Comparison of ENCODE assay signal across 9 cellular contexts in genomic region chr4:75848191-75848760, GRCh38. TPM values are rescaled to one million over a fixed set of nuclear protein-coding genes. Genes with fewer than 3 reads are reported as not detected.
DNase-seq lines count a peak whose midpoint lies in the region; ATAC-seq and TF ChIP-seq lines count a peak whose summit lies in the region.
"Not testable (repeated sequence)": the region's sequence is repeated elsewhere in the genome, so short reads cannot be mapped to it uniquely, and the experiment has no call there.
"Had no signal": no experiment of that assay in that cellular context is flagged by ENCODE, and none has a peak within 500 bp of the region (broad histone marks: within the 10 kb centered on the region; RNA-seq: fewer than 3 reads in every experiment).

No MANE protein-coding gene starts in this region.

- DNase-seq in Caco-2 (peak; percentile 63 to 77), NCI-H69 (lab: John Stamatoyannopoulos, UW) (peak; percentile 75), WTC11 (ENCODE audit: low spot score) (peak; percentile 30), dermis microvascular lymphatic vessel endothelial cell (ENCODE audit: low read depth in 2 of 2) (peak; percentile 58 to 85), kidney tubule cell (ENCODE audit: low spot score) (peak; percentile 91)
- DNase-seq in stimulated activated CD4-positive, alpha-beta T cell treated with anti-CD3 and anti-CD28 coated beads, Interleukin-15, amount 100 ng/mL, for 24 hours, result peak; percentile 19

- H3K36me3 ChIP-seq in Caco-2 (ENCODE audit: control insufficient read depth, insufficient read depth, low read length), result not testable (repeated sequence)

- H3K36me3 Mint-ChIP-seq in Caco-2 (ENCODE audit: insufficient read depth, unreplicated experiment); WTC11: not testable (repeated sequence)

- not testable (repeated sequence) for H3K9me3 Mint-ChIP-seq in Caco-2 (ENCODE audit: unreplicated experiment); WTC11

- not testable (repeated sequence) for H3K27me3 ChIP-seq in Caco-2 (replicated peaks; ENCODE audit: control insufficient read depth, insufficient read depth, low read length)

- not testable (repeated sequence) for BruUV-seq in Caco-2 (replicated peaks; lab: Mats Ljungman, UMichigan)

- H3K4me1 Mint-ChIP-seq in Caco-2 (ENCODE audit: low read depth, unreplicated experiment) (peaks cover 17% of the 10 kb centered on the region), WTC11 (peaks cover 29% of the 10 kb centered on the region)

- not testable (repeated sequence) for H3K9me3 ChIP-seq in Caco-2

- POLR2A ChIA-PET in Caco-2 (lab: Charles Lee), result interaction anchor here (0.7 kb wide), 1 partner anchor 165 kb away, joined by 3 read pairs; no protein-coding TSS in a partner anchor
- POLR2A ChIA-PET in WTC11 (lab: Charles Lee), result interaction anchor here (0.6 to 0.7 kb wide), 2 partner anchors 17 to 165 kb away, joined by 3 read pairs; no protein-coding TSS in a partner anchor

- ATAC-seq in GM21360 (IDR thresholded peaks at IDR 0.05; ENCODE audit: unreplicated experiment) (peak; percentile 83), WTC11 (peak; percentile 89)

- TF ChIP-seq RAD21 in Ishikawa (IDR thresholded peaks at IDR 0.05; ENCODE audit: low read depth), result peak; percentile 88

- H3K4me3 ChIP-seq in Caco-2 (ENCODE audit: low read depth, low read length), result not testable (repeated sequence)

- H3K27me3 Mint-ChIP-seq in Caco-2 (ENCODE audit: insufficient read depth, unreplicated experiment); WTC11 (ENCODE audit: low read depth): not testable (repeated sequence)

- intact Hi-C loops in Caco-2 (cut with micrococcal nuclease; ENCODE audit: unreplicated experiment), result loop anchor here (1.0 to 5.0 kb wide), 5 partner anchors 24 to 194 kb away; partner anchors contain the start of gene USO1

- H3K27ac Mint-ChIP-seq in Caco-2 (ENCODE audit: unreplicated experiment) (peak overlapping the region; percentile 84), WTC11 (peak overlapping the region; percentile 79)

- peaks cover 31% of the 10 kb centered on the region for H3K4me1 ChIP-seq in Caco-2

- peak overlapping the region; percentile 7 for H3K4me3 Mint-ChIP-seq in Caco-2 (ENCODE audit: unreplicated experiment)
- H3K4me3 Mint-ChIP-seq in WTC11, result not testable (repeated sequence)

- TF ChIP-seq CTCF in Caco-2 (IDR thresholded peaks at IDR 0.05; ENCODE audit: insufficient read depth in 1 of 2, low read depth in 1 of 2, low read length in 1 of 2, severe bottlenecking in 1 of 2, unreplicated experiment in 1 of 2), result peak; percentile 53 to 73
- peak; percentile 33 for TF ChIP-seq CTCF in WTC11 (IDR thresholded peaks at IDR 0.05)

- not testable (repeated sequence) for TF ChIP-seq EP300 in Ishikawa (IDR thresholded peaks at IDR 0.05; ENCODE audit: borderline replicate concordance)

- CTCF ChIA-PET in Caco-2 (lab: Charles Lee) (interaction anchor here (0.6 to 1.5 kb wide), 15 partner anchors 8 to 288 kb away, joined by 3 to 13 read pairs (median 4); partner anchors contain the start of genes CDKL2 and USO1), WTC11 (lab: Charles Lee) (interaction anchor here (0.6 to 1.7 kb wide), 44 partner anchors 10 to 600 kb away, joined by 3 to 19 read pairs (median 4); partner anchors contain the start of genes CDKL2, NAAA and USO1)

TF ChIP-seq in Ishikawa, 13 proteins besides CTCF, POLR2A, EP300 and RAD21:
- peak; percentile 91 for TF ChIP-seq CEBPB (IDR thresholded peaks at IDR 0.05)
TF ChIP-seq in Ishikawa: peak in this region for 1; not testable (repeated sequence) for 12.

RNA-seq across cellular contexts. Expression of gene PPEF2, which starts 54.0 kb away (rescaled TPM):
- not detected in 2 replicates for total RNA-seq in Caco-2 (2022)
- total RNA-seq in WTC11 (2021), result 0.16 TPM in 1 of 3 replicates, not detected in the others
- under 0.01 TPM in 1 of 2 replicates, not detected in the other for total RNA-seq in dermis microvascular lymphatic vessel endothelial cell
- total RNA-seq: posterior vena cava had no signal

Comparison
In these comparisons a context has a peak if more than half of its experiments do, and no peak if none do; other contexts are left out.
1. DNase-seq: peak in every context shown above with its lines; median percentile 91 in kidney tubule cell; 75 in NCI-H69; 72 in dermis microvascular lymphatic vessel endothelial cell; 70 in Caco-2; 30 in WTC11; 19 in stimulated activated CD4-positive, alpha-beta T cell treated with anti-CD3 and anti-CD28 coated beads, Interleukin-15, amount 100 ng/mL, for 24 hours.